1 cellular context compared by ENCODE assay signal in the genomic region with DNA sequence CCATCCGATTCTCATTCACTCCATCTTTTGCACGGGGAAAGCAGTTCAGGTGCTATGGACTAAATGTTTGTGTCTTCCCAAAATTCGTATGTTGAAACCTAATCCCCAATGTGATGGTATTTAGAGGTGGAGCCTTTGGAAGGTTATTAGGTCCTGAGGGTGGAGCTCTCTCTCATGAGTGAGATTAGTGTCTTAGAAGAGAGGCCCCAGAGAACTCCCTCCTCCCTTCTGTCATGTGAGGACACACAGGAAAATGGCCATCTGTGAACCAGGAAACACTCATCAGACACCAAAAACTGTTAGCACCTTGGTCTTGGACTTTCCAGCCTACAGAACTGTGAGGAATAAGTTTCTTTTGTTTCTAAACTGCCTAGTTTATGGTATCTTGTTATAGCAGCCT.
TF ChIP-seq lines count a peak whose summit lies in the region.

No MANE protein-coding gene starts in this region.

TF ChIP-seq in GM23338, 12 proteins besides CTCF, POLR2A, EP300 and RAD21 (continued from another document):
- TF ChIP-seq ZNF462 (CRISPR knock-in tag; IDR thresholded peaks at IDR 0.05), result no peak
- TF ChIP-seq POLR2AphosphoS5 (IDR thresholded peaks at IDR 0.05; ENCODE audit: low read depth), result no peak
- TF ChIP-seq, protein P1, sequence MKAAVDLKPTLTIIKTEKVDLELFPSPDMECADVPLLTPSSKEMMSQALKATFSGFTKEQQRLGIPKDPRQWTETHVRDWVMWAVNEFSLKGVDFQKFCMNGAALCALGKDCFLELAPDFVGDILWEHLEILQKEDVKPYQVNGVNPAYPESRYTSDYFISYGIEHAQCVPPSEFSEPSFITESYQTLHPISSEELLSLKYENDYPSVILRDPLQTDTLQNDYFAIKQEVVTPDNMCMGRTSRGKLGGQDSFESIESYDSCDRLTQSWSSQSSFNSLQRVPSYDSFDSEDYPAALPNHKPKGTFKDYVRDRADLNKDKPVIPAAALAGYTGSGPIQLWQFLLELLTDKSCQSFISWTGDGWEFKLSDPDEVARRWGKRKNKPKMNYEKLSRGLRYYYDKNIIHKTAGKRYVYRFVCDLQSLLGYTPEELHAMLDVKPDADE (IDR thresholded peaks at IDR 0.05), result no peak
- no peak for TF ChIP-seq EZH2 (IDR thresholded peaks at IDR 0.05; ENCODE audit: low read depth, unreplicated experiment)
- no peak for TF ChIP-seq ZNF331 (CRISPR knock-in tag; IDR thresholded peaks at IDR 0.05; ENCODE audit: low read depth)
- no peak for TF ChIP-seq JUNB (IDR thresholded peaks at IDR 0.05; ENCODE audit: unreplicated experiment)
- no peak for TF ChIP-seq STAT1 (IDR thresholded peaks at IDR 0.05; ENCODE audit: unreplicated experiment)
- no peak for TF ChIP-seq REST (IDR thresholded peaks at IDR 0.05; ENCODE audit: unreplicated experiment)
